In the genomic region with DNA sequence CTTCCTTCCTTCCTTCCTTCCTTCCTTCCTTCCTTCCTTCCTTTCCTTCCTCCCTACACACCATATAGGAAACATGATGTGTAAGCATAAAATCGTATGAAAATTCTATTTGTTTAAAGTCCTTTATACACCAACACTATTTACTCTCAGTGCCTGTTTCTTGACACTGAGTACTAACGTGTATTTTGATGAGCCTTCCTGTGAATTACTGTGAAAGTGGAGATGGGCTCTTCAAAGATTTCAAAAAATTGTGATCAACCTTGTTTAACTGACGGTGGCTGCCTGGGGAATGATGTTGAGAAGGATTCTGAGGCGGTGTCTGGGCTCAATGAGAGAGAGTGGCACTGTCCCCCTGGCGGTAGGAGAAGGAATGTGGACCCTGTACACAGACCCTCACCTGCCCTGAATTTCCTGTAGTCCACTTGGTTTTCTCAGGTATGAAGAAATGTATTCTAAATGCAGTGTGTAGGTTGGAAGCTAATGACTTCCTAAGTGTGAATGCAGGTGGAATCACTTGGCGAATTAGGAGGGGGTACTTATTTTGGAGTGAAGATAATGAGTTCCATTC, we compare ENCODE assay signal across 1 cellular context.
TF ChIP-seq lines count a peak whose summit lies in the region.

No MANE protein-coding gene starts in this region.

TF ChIP-seq in WTC11, 78 proteins besides CTCF, POLR2A, EP300 and RAD21 (continued from another document):
- TF ChIP-seq, protein P1, sequence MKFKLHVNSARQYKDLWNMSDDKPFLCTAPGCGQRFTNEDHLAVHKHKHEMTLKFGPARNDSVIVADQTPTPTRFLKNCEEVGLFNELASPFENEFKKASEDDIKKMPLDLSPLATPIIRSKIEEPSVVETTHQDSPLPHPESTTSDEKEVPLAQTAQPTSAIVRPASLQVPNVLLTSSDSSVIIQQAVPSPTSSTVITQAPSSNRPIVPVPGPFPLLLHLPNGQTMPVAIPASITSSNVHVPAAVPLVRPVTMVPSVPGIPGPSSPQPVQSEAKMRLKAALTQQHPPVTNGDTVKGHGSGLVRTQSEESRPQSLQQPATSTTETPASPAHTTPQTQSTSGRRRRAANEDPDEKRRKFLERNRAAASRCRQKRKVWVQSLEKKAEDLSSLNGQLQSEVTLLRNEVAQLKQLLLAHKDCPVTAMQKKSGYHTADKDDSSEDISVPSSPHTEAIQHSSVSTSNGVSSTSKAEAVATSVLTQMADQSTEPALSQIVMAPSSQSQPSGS (CRISPR knock-in tag; IDR thresholded peaks at IDR 0.05; ENCODE audit: borderline replicate concordance, low read depth), result no peak
- TF ChIP-seq FOXK1 (CRISPR knock-in tag; IDR thresholded peaks at IDR 0.05) (no peak), OVOL2 (CRISPR knock-in tag; IDR thresholded peaks at IDR 0.05; ENCODE audit: borderline replicate concordance) (no peak), SMAD3 (CRISPR knock-in tag; IDR thresholded peaks at IDR 0.05; ENCODE audit: borderline replicate concordance) (no peak), ZNF416 (CRISPR knock-in tag; IDR thresholded peaks at IDR 0.05) (no peak)
- TF ChIP-seq, protein P2, sequence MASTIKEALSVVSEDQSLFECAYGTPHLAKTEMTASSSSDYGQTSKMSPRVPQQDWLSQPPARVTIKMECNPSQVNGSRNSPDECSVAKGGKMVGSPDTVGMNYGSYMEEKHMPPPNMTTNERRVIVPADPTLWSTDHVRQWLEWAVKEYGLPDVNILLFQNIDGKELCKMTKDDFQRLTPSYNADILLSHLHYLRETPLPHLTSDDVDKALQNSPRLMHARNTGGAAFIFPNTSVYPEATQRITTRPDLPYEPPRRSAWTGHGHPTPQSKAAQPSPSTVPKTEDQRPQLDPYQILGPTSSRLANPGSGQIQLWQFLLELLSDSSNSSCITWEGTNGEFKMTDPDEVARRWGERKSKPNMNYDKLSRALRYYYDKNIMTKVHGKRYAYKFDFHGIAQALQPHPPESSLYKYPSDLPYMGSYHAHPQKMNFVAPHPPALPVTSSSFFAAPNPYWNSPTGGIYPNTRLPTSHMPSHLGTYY (CRISPR knock-in tag; IDR thresholded peaks at IDR 0.05), result no peak
